ENCODE assay signal across 19 cellular contexts in the genomic region with DNA sequence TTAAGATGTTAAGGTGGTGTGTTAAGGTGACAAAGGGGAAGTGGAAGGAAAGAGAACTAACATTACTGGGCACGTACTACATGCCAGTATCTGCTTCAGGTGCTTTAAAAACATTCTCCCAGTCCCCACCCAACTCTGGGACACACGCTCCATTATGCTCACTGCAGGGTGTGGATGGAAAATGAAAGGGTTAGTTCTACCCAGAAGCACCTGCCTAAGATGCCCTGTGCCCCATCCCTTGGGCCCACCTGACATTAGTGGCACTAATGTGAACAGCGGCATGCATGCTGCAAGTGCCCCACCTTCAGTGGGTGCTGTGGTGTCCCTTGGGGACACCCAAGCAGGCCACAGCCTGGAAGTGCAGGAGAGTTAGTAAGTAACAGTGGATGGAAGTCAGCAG.
DNase-seq lines count a peak whose midpoint lies in the region; ATAC-seq and TF ChIP-seq lines count a peak whose summit lies in the region.
"Had no signal": no experiment of that assay in that cellular context is flagged by ENCODE, and none has a peak within 500 bp of the region (broad histone marks: within the 10 kb centered on the region; RNA-seq: fewer than 3 reads in every experiment).

No MANE protein-coding gene starts in this region.

- H4K12ac ChIP-seq in trophoblast cell (ENCODE audit: low read depth, low read length) = no peak overlapping the region

- H3K27ac Mint-ChIP-seq in activated T-helper 1 cell treated with anti-CD3 and anti-CD28 coated beads, Interleukin-12 subunit alpha, Interleukin-12 subunit beta, Interleukin-2, Interleukin-4 antibody, amounts not matched to agents 30 ng/mL and 10 ng/mL and 1 ng/mL, durations not matched to agents 14 hours and 24 hours and 36 hours = no peak overlapping the region
- H3K27ac Mint-ChIP-seq: CD14-positive monocyte; CD4-positive, alpha-beta memory T cell had no signal

- no peak overlapping the region for H4K91ac ChIP-seq in trophoblast cell (ENCODE audit: low read depth, low read length)

- no peaks in the 10 kb centered on the region for H3K36me3 Mint-ChIP-seq in activated T-helper 1 cell treated with anti-CD3 and anti-CD28 coated beads, Interleukin-12 subunit alpha, Interleukin-12 subunit beta, Interleukin-2, Interleukin-4 antibody, amounts not matched to agents 30 ng/mL and 10 ng/mL and 1 ng/mL, durations not matched to agents 14 hours and 24 hours and 36 hours (ENCODE audit: low read depth)
- H3K36me3 Mint-ChIP-seq: CD14-positive monocyte; CD4-positive, alpha-beta memory T cell had no signal

- no peak overlapping the region for H2AK5ac ChIP-seq in trophoblast cell (ENCODE audit: low read length)

- H3K27me3 Mint-ChIP-seq in activated T-helper 1 cell treated with anti-CD3 and anti-CD28 coated beads, Interleukin-12 subunit alpha, Interleukin-12 subunit beta, Interleukin-2, Interleukin-4 antibody, amounts not matched to agents 30 ng/mL and 10 ng/mL and 1 ng/mL, durations not matched to agents 14 hours and 24 hours and 36 hours (ENCODE audit: insufficient read depth) = no peaks in the 10 kb centered on the region

- H3K79me1 ChIP-seq in trophoblast cell (ENCODE audit: low read length) = no peaks in the 10 kb centered on the region

- no peak overlapping the region for H4K8ac ChIP-seq in trophoblast cell (ENCODE audit: low read depth, low read length)

- ATAC-seq in left colon (peak; percentile 90), omental fat pad (ENCODE audit: low FRiP score) (no peak)
- ATAC-seq: A549 had no signal

- WGBS in trophoblast cell (ENCODE audit: extremely low coverage, insufficient coverage, insufficient read length) = no CpG with 5 or more reads among the region's 3 CpGs

- H2BK5ac ChIP-seq in trophoblast cell (ENCODE audit: low read depth, low read length, poor library complexity) = no peak overlapping the region

- no peaks in the 10 kb centered on the region for H3K9me3 Mint-ChIP-seq in activated T-helper 1 cell treated with anti-CD3 and anti-CD28 coated beads, Interleukin-12 subunit alpha, Interleukin-12 subunit beta, Interleukin-2, Interleukin-4 antibody, amounts not matched to agents 30 ng/mL and 10 ng/mL and 1 ng/mL, durations not matched to agents 14 hours and 24 hours and 36 hours
- H3K9me3 Mint-ChIP-seq: CD4-positive, alpha-beta memory T cell had no signal

- H3K4me1 Mint-ChIP-seq in activated T-helper 1 cell treated with anti-CD3 and anti-CD28 coated beads, Interleukin-12 subunit alpha, Interleukin-12 subunit beta, Interleukin-2, Interleukin-4 antibody, amounts not matched to agents 30 ng/mL and 10 ng/mL and 1 ng/mL, durations not matched to agents 14 hours and 24 hours and 36 hours (ENCODE audit: low read depth) = no peaks in the 10 kb centered on the region
- H3K4me1 Mint-ChIP-seq: CD14-positive monocyte; CD4-positive, alpha-beta memory T cell had no signal

- H3K36me3 ChIP-seq in Karpas-422 (ENCODE audit: insufficient read depth, low read length) (no peaks in the 10 kb centered on the region), trophoblast cell (ENCODE audit: control insufficient read depth in 1 of 2, insufficient read depth in 2 of 2, low read length in 2 of 2) (no peaks in the 10 kb centered on the region)
- H3K36me3 ChIP-seq: BLaER1 had no signal

- H3K18ac ChIP-seq in trophoblast cell (ENCODE audit: low read length) = no peak overlapping the region

- no peak overlapping the region for H2BK12ac ChIP-seq in trophoblast cell (ENCODE audit: low read length)

- H2BK120ac ChIP-seq in trophoblast cell (ENCODE audit: insufficient read depth, low read length, poor library complexity) = no peak overlapping the region

- no peak for TF ChIP-seq CTCF in omental fat pad (IDR thresholded peaks at IDR 0.05)

- no peaks in the 10 kb centered on the region for H3K9me2 ChIP-seq in Karpas-422 (replicated peaks; ENCODE audit: insufficient read depth, low read length)

- peaks cover 33% of the 10 kb centered on the region for H3K4me1 ChIP-seq in Karpas-422 (ENCODE audit: low read length)
- H3K4me1 ChIP-seq in trophoblast cell (ENCODE audit: control insufficient read depth in 1 of 2, insufficient read depth in 2 of 2, low read length in 2 of 2) = no peaks in the 10 kb centered on the region
- H3K4me1 ChIP-seq: A549 had no signal

- DNase-seq in Karpas-422 = no peak
- DNase-seq in left colon = peak; percentile 28 to 59
- no peak for DNase-seq in trophoblast cell
- no peak for DNase-seq in Ammon's horn (ENCODE audit: low spot score)
- DNase-seq in omental fat pad (ENCODE audit: low spot score) = no peak
- no peak for DNase-seq in activated T-helper 1 cell treated with anti-CD3 and anti-CD28 coated beads, Interleukin-12 subunit alpha, Interleukin-12 subunit beta, Interleukin-2, Interleukin-4 antibody, amounts not matched to agents 30 ng/mL and 10 ng/mL and 1 ng/mL, durations not matched to agents 14 hours and 24 hours and 36 hours (ENCODE audit: low spot score)
- no peak for DNase-seq in D341Med (ENCODE audit: low spot score)
- DNase-seq: AML-193; CD4-positive, alpha-beta memory T cell; DMS 273 treated with DMSO at 0.1 percent for 48 hours; DMS53; DND-41; EL; H9 had no signal

- intact Hi-C loops in left colon (cut with DNase I, micrococcal nuclease) = no loop called here
- intact Hi-C loops in activated T-helper 1 cell treated with anti-CD3 and anti-CD28 coated beads, Interleukin-12 subunit alpha, Interleukin-12 subunit beta, Interleukin-2, Interleukin-4 antibody, amounts not matched to agents 30 ng/mL and 10 ng/mL and 1 ng/mL, durations not matched to agents 14 hours and 24 hours and 36 hours (cut with micrococcal nuclease) = no loop called here

- H3K14ac ChIP-seq in trophoblast cell (ENCODE audit: low read length) = no peak overlapping the region

- H4K20me1 ChIP-seq in Karpas-422 (ENCODE audit: insufficient read depth, low read depth, low read length) = no peaks in the 10 kb centered on the region

- H2AFZ ChIP-seq in Karpas-422 (ENCODE audit: low read length) (no peak overlapping the region), trophoblast cell (ENCODE audit: insufficient read depth, low read length, poor library complexity) (no peak overlapping the region)

- H3K4me3 ChIP-seq in Karpas-422 (ENCODE audit: low read length) = no peak overlapping the region
- no peak overlapping the region for H3K4me3 ChIP-seq in trophoblast cell (ENCODE audit: low read depth, low read length)
- H3K4me3 ChIP-seq: A549, BLaER1 had no signal

- H3K4me3 Mint-ChIP-seq in activated T-helper 1 cell treated with anti-CD3 and anti-CD28 coated beads, Interleukin-12 subunit alpha, Interleukin-12 subunit beta, Interleukin-2, Interleukin-4 antibody, amounts not matched to agents 30 ng/mL and 10 ng/mL and 1 ng/mL, durations not matched to agents 14 hours and 24 hours and 36 hours = no peak overlapping the region
- H3K4me3 Mint-ChIP-seq: CD14-positive monocyte; CD4-positive, alpha-beta memory T cell; H9 had no signal

- no peak overlapping the region for H3K4ac ChIP-seq in trophoblast cell (ENCODE audit: low read depth, low read length)

- H3K9ac ChIP-seq in Karpas-422 (ENCODE audit: low read length) = no peak overlapping the region
- no peak overlapping the region for H3K9ac ChIP-seq in trophoblast cell (ENCODE audit: low read length)
- H3K9ac ChIP-seq: BLaER1 had no signal

- H3K79me2 ChIP-seq in Karpas-422 (ENCODE audit: low read length) (no peaks in the 10 kb centered on the region), trophoblast cell (ENCODE audit: control insufficient read depth, insufficient read depth, low read length, poor library complexity) (no peaks in the 10 kb centered on the region)

- H3K9me3 ChIP-seq in Karpas-422 (ENCODE audit: low read length) (no peaks in the 10 kb centered on the region), trophoblast cell (ENCODE audit: insufficient read depth, low read depth, low read length) (peaks cover 3% of the 10 kb centered on the region)
- H3K9me3 ChIP-seq: A549 had no signal

- peak overlapping the region; percentile 11 for H3K4me2 ChIP-seq in Karpas-422 (ENCODE audit: low read depth, low read length, poor library complexity, severe bottlenecking)
- no peak overlapping the region for H3K4me2 ChIP-seq in trophoblast cell (ENCODE audit: low read length)
- H3K4me2 ChIP-seq: A549, BLaER1 had no signal

- peak overlapping the region; percentile 40 for H3K23ac ChIP-seq in trophoblast cell (ENCODE audit: low read length)

- H3K27ac ChIP-seq in Karpas-422 (ENCODE audit: low read length) = no peak overlapping the region
- peak overlapping the region; percentile 10 for H3K27ac ChIP-seq in cingulate gyrus (ENCODE audit: low read depth, low read length)
- H3K27ac ChIP-seq in trophoblast cell (ENCODE audit: low read depth, low read length) = no peak overlapping the region
- H3K27ac ChIP-seq: 22Rv1, A549, BLaER1 had no signal

- H3K27me3 ChIP-seq in Karpas-422 (ENCODE audit: low read length) (0 out of 2 replicates have a peak, but pooled peaks cover 3% of the 10 kb centered on the region), trophoblast cell (ENCODE audit: insufficient read depth, low read length) (no peaks in the 10 kb centered on the region)
- H3K27me3 ChIP-seq: BLaER1 had no signal

Comparison
In these comparisons a context has a peak if more than half of its experiments do, and no peak if none do; other contexts are left out.
1. DNase-seq: peak in left colon (2 of 2); none in Karpas-422 (single experiment), trophoblast cell (0 of 2), Ammon's horn (single experiment), omental fat pad (single experiment), activated T-helper 1 cell treated with anti-CD3 and anti-CD28 coated beads, Interleukin-12 subunit alpha, Interleukin-12 subunit beta, Interleukin-2, Interleukin-4 antibody, amounts not matched to agents 30 ng/mL and 10 ng/mL and 1 ng/mL, durations not matched to agents 14 hours and 24 hours and 36 hours (single experiment) and D341Med (single experiment).